In the genomic region with DNA sequence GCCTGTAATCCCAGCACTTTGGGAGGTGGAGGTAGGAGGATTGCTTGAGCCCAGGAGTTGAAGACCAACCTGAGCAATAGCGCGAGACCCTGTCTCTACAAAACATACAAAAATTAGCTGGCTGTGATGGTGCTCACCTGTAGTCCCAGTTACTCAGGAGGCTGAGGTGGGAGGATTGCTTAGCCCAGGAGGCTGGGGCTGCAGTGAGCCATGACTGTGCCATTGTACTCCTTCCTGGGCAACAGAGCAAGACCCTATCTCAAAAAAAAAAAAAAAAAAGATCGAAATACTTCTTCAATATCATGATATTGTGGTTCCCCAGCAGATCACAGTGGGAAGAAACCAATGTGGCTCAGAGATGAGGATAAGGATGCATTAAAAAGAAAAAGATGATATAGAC, we compare ENCODE assay signal across 6 cellular contexts.
"Had no signal": no experiment of that assay in that cellular context is flagged by ENCODE, and none has a peak within 500 bp of the region (broad histone marks: within the 10 kb centered on the region; RNA-seq: fewer than 3 reads in every experiment).

No MANE protein-coding gene starts in this region.

- DNase-seq: H9, HCEC 1CT, HFFc6, IMR-90 had no signal

- ATAC-seq: GM23338, K562 had no signal

- H3K4me3 ChIP-seq: GM23338, K562 had no signal

- H3K4me3 Mint-ChIP-seq: GM23338, H9, HFFc6 had no signal

- H3K4me2 ChIP-seq: GM23338 had no signal

- H2AFZ ChIP-seq: GM23338 had no signal

- H3K9me3 Mint-ChIP-seq: GM23338, H9, HFFc6 had no signal

- H3K27ac Mint-ChIP-seq: GM23338, H9, HFFc6 had no signal
